Comparison of ENCODE assay signal across 8 cellular contexts in the genomic region with DNA sequence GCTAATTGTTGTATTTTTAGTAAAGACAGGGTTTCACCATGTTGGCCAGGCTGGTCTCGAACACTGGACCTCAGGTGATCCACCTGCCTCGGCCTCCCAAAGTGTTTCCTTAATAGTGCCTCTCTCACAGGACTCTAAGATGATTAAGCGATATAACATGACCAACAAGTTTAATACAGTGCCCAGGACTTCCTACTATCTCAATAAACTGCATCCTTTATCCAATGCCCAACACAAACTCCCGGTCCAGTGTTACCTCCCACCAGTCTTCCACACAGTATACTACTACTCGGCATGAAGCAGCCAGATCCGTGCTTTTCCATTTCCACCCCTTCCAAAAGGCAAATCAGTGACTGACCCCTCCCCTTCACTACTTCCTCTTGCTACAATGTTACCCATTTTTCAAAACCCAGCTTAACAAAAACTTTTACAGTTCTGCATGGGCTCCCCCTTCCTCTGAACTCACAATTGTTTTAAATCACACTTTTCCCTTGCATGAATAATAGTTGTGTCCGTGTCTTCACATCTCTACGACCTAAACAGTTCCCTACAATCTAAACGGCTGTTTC. TPM values are rescaled to one million over a fixed set of nuclear protein-coding genes. Genes with fewer than 3 reads are reported as not detected.
DNase-seq lines count a peak whose midpoint lies in the region; ATAC-seq, FAIRE-seq and TF ChIP-seq lines count a peak whose summit lies in the region.

No MANE protein-coding gene starts in this region.

- intact Hi-C loops in pancreas (cut with DNase I), result no loop called here

- H3K27me3 Mint-ChIP-seq in endodermal cell (ENCODE audit: insufficient read depth), result peaks cover 1% of the 10 kb centered on the region

- H3K9ac ChIP-seq in ES-I3 (ENCODE audit: low read depth, low read length) (peak overlapping the region; percentile 98), OCI-LY1 (ENCODE audit: low read length) (peak overlapping the region; percentile 83), endodermal cell (ENCODE audit: extremely low read depth, low read length, poor library complexity, severe bottlenecking) (peak overlapping the region; percentile 73)

- no peaks in the 10 kb centered on the region for H3K9me2 ChIP-seq in OCI-LY1 (ENCODE audit: low read depth, low read length)

- 53 to 66% methylated on average over 7 to 9 of the region's 9 CpGs for WGBS in endodermal cell (ENCODE audit: insufficient coverage in 1 of 2, insufficient read length in 1 of 2), 2 experiments
- 39 to 43% methylated on average over 9 of the region's 9 CpGs for WGBS in pancreas, 2 donors

- in situ Hi-C loops in GM13977 (cut with MboI; ENCODE audit: low pct_unique_long_range_greater_than_20kb, low sequenced_read_pairs, unreplicated experiment), result no loop called here

- peaks cover 20% of the 10 kb centered on the region for H3K4me1 Mint-ChIP-seq in endodermal cell

- no peaks in the 10 kb centered on the region for H3K9me3 Mint-ChIP-seq in endodermal cell

- H3F3A ChIP-seq in OCI-LY1 (ENCODE audit: insufficient read depth, low read length), result peaks cover 10% of the 10 kb centered on the region; the same call in 1 of the 2 replicates

- H3K9me3 ChIP-seq in ES-I3 (ENCODE audit: control insufficient read depth, insufficient read depth, low read length), result no peaks in the 10 kb centered on the region
- H3K9me3 ChIP-seq in OCI-LY1 (ENCODE audit: low read length), result no peaks in the 10 kb centered on the region
- no peaks in the 10 kb centered on the region for H3K9me3 ChIP-seq in endodermal cell (ENCODE audit: control insufficient read depth, low read length)
- no peaks in the 10 kb centered on the region for H3K9me3 ChIP-seq in pancreas

- peak overlapping the region; percentile 84 for H3K4me2 ChIP-seq in OCI-LY1 (ENCODE audit: low read length)

- peaks cover 14% of the 10 kb centered on the region for H3K79me2 ChIP-seq in OCI-LY1 (ENCODE audit: insufficient read depth, low read length)

- ATAC-seq in pancreas, result no peak
- no peak for ATAC-seq in HG03135 (IDR thresholded peaks at IDR 0.05; ENCODE audit: unreplicated experiment)

- H3K27ac ChIP-seq in OCI-LY1 (ENCODE audit: low read depth, low read length, poor library complexity, severe bottlenecking), result peak overlapping the region; percentile 42
- no peak overlapping the region for H3K27ac ChIP-seq in endodermal cell (ENCODE audit: low read depth, low read length)
- H3K27ac ChIP-seq in pancreas, result no peak overlapping the region

- no peaks in the 10 kb centered on the region; the same call in 1 of the 2 replicates for H3K4me1 ChIP-seq in ES-I3 (ENCODE audit: insufficient read depth, low read length)
- peaks cover 20% of the 10 kb centered on the region for H3K4me1 ChIP-seq in OCI-LY1 (ENCODE audit: insufficient read depth, low read length, severe bottlenecking)
- H3K4me1 ChIP-seq in endodermal cell (ENCODE audit: control insufficient read depth, insufficient read depth, low read length), result no peaks in the 10 kb centered on the region
- H3K4me1 ChIP-seq in pancreas, result peaks cover 0 to 14% (median 5%) of the 10 kb centered on the region in 3 donors

- peak overlapping the region; percentile 97 for H3K4me3 Mint-ChIP-seq in endodermal cell

- FAIRE-seq in pancreas (lab: Jason Lieb, UNC), result no peak

- no peaks in the 10 kb centered on the region for H3K27me3 ChIP-seq in OCI-LY1 (ENCODE audit: insufficient read depth, low read length)
- H3K27me3 ChIP-seq in endodermal cell (ENCODE audit: control insufficient read depth, insufficient read depth, low read length, poor library complexity, severe bottlenecking), result no peaks in the 10 kb centered on the region
- no peaks in the 10 kb centered on the region for H3K27me3 ChIP-seq in pancreas

- peak overlapping the region; percentile 99 for H3K27ac Mint-ChIP-seq in endodermal cell

- H3K36me3 ChIP-seq in ES-I3 (ENCODE audit: insufficient read depth, low read length) (peaks cover 27% of the 10 kb centered on the region), OCI-LY1 (ENCODE audit: insufficient read depth, low read length) (peaks cover 71% of the 10 kb centered on the region), endodermal cell (ENCODE audit: control insufficient read depth, insufficient read depth, low read length) (peaks cover 70% of the 10 kb centered on the region), pancreas (peaks cover 6 to 23% (median 16%) of the 10 kb centered on the region in 3 donors)

- peak overlapping the region; percentile 82 for H3K4me3 ChIP-seq in OCI-LY1 (ENCODE audit: low read depth, low read length, poor library complexity, severe bottlenecking)
- peak overlapping the region; percentile 92 for H3K4me3 ChIP-seq in endodermal cell (ENCODE audit: low read length)
- peak overlapping the region; percentile 47 to 75 (median 60) for H3K4me3 ChIP-seq in pancreas

- no peaks in the 10 kb centered on the region for H4K20me1 ChIP-seq in OCI-LY1 (ENCODE audit: insufficient read depth, low read length)

- DNase-seq in endodermal cell (no peak), pancreas (no peak), GOT3 (lab: John Stamatoyannopoulos, UW) (no peak), middle frontal gyrus (ENCODE audit: extremely low spot score, low spot score) (no peak), GM13977 (ENCODE audit: low spot score) (no peak)

- no peak overlapping the region for H2AFZ ChIP-seq in OCI-LY1 (ENCODE audit: low read length)

- H3K36me3 Mint-ChIP-seq in endodermal cell (ENCODE audit: low read depth), result peaks cover 73% of the 10 kb centered on the region

- TF ChIP-seq CTCF in OCI-LY1 (IDR thresholded peaks at IDR 0.05; ENCODE audit: low read length), result no peak
- TF ChIP-seq CTCF in endodermal cell (conservative IDR thresholded peaks at IDR 0.05), result no peak
- TF ChIP-seq CTCF in pancreas (IDR thresholded peaks at IDR 0.05), result no peak
- no peak for TF ChIP-seq CTCF in GM13977 (IDR thresholded peaks at IDR 0.05; ENCODE audit: extremely low read depth, insufficient read depth, missing control alignments)

RNA-seq across cellular contexts. Expression of gene NOP2, which starts 0.9 kb away (rescaled TPM):
- total RNA-seq in endodermal cell (100 to 1,000 TPM in 1 of 2 donors, 10 to 100 TPM in 1; 51.6 to 135 TPM), pancreas (10 to 100 TPM in 4 of 6 donors, 1 to 10 TPM in 2; 9.1 to 17.7 (median 15.1) TPM)
- polyA plus RNA-seq in endodermal cell (2013, experiment 1 of 2), result 43.2 TPM
- 38.9 TPM for polyA plus RNA-seq in endodermal cell (2013, experiment 2 of 2)
- 10 to 100 TPM; 32.2 to 41.3 TPM for polyA plus RNA-seq in pancreas

RNA-seq across cellular contexts. Expression of gene IFFO1, which starts 11.4 kb away (rescaled TPM):
- 10 to 100 TPM; 10.9 to 30.7 TPM for total RNA-seq in endodermal cell
- polyA plus RNA-seq in endodermal cell (2013, experiment 1 of 2), result 16.6 TPM
- polyA plus RNA-seq in endodermal cell (2013, experiment 2 of 2), result 14.0 TPM
- 10 to 100 TPM in 1 of 6 donors, 1 to 10 TPM in 5; 4.0 to 10.2 (median 4.9) TPM for total RNA-seq in pancreas
- 10 to 100 TPM; 22.1 to 36.5 TPM for polyA plus RNA-seq in pancreas

RNA-seq across cellular contexts. Expression of gene GAPDH, which starts 32.9 kb away (rescaled TPM):
- 1,000 to 10,000 TPM; 2,848 to 5,273 TPM for total RNA-seq in endodermal cell
- 3,905 TPM for polyA plus RNA-seq in endodermal cell (2013, experiment 1 of 2)
- polyA plus RNA-seq in endodermal cell (2013, experiment 2 of 2), result 3,777 TPM
- total RNA-seq in pancreas, result 100 to 1,000 TPM; 149 to 657 (median 339) TPM
- 100 to 1,000 TPM; 425 to 627 TPM for polyA plus RNA-seq in pancreas

RNA-seq across cellular contexts. Expression of gene CHD4, which starts 40.0 kb away (rescaled TPM):
- total RNA-seq in endodermal cell, result 100 to 1,000 TPM; 276 to 385 TPM
- 300 TPM for polyA plus RNA-seq in endodermal cell (2013, experiment 1 of 2)
- 277 TPM for polyA plus RNA-seq in endodermal cell (2013, experiment 2 of 2)
- 100 to 1,000 TPM in 3 of 6 donors, 10 to 100 TPM in 3; 96.5 to 123 (median 105) TPM for total RNA-seq in pancreas
- 100 to 1,000 TPM; 125 to 134 TPM for polyA plus RNA-seq in pancreas

Comparison
In these comparisons a context has a peak if more than half of its experiments do, and no peak if none do; other contexts are left out.
1. RNA of gene GAPDH, which starts 32.9 kb away (total RNA-seq): 2,848 to 5,273 TPM in endodermal cell; 149 to 657 TPM in pancreas; every median in the first group is over 4 times any median in the second.
2. Peak in every context shown above with its lines, with median percentiles within 50 percentile points of each other: H3K9ac ChIP-seq and H3K4me3 ChIP-seq.